Comparison of ENCODE assay signal across 25 cellular contexts in genomic region chr10:2944788-2945187, GRCh38.
A peak's percentile ranks its signal among the peaks of the same experiment; 100 is the strongest.
DNase-seq lines count a peak whose midpoint lies in the region; ATAC-seq, FAIRE-seq and TF ChIP-seq lines count a peak whose summit lies in the region.
"Had no signal": no experiment of that assay in that cellular context is flagged by ENCODE, and none has a peak within 500 bp of the region (broad histone marks: within the 10 kb centered on the region; RNA-seq: fewer than 3 reads in every experiment).

No MANE protein-coding gene starts in this region.

- H3K9ac ChIP-seq in mammary epithelial cell (ENCODE audit: insufficient read depth, low read length) (no peak overlapping the region), neuronal stem cell (ENCODE audit: low read depth, low read length, poor library complexity) (no peak overlapping the region)
- H3K9ac ChIP-seq: BLaER1, GM23248 had no signal

- no peak overlapping the region for H4K8ac ChIP-seq in neuronal stem cell (ENCODE audit: low read depth, low read length)

- H2BK5ac ChIP-seq in neuronal stem cell (ENCODE audit: low read length) = no peak overlapping the region

- no peak overlapping the region for H2AK5ac ChIP-seq in neuronal stem cell (ENCODE audit: low read depth, low read length)

- no peak overlapping the region for H3K18ac ChIP-seq in neuronal stem cell (ENCODE audit: low read length)

- no peak for FAIRE-seq in pancreas (lab: Jason Lieb, UNC)
- FAIRE-seq: A549, G401.6, GM12891, GM19239, H54, HTR-8/SVneo had no signal

- DNase-seq in mammary epithelial cell = peak; percentile 34
- DNase-seq in breast epithelium (ENCODE audit: low spot score in 2 of 2) = no peak
- no peak for DNase-seq in neuronal stem cell (ENCODE audit: low spot score)
- no peak for DNase-seq in pancreas
- no peak for DNase-seq in DMS79 treated with DMSO at 0.1 percent for 48 hours (lab: John Stamatoyannopoulos, UW)
- DNase-seq in SIG-M5 treated with dmso at 0.1 percent for 504 hours (lab: John Stamatoyannopoulos, UW; ENCODE audit: unreplicated experiment) = no peak
- DNase-seq: AML-193; CD8-positive, alpha-beta T cell; DMS 273 treated with DMSO at 0.1 percent for 48 hours; DMS53; GM23248; HCEC 1CT; HFFc6; IMR-90 had no signal

- no peak overlapping the region for H4K91ac ChIP-seq in neuronal stem cell (ENCODE audit: low read depth, low read length, poor library complexity)

- H3K4me1 Mint-ChIP-seq in dendritic cell treated with granulocyte-macrophage colony-stimulating factor and Interleukin-4, amounts not matched to agents 40 ng/mL and 50 ng/mL, for 4 days (ENCODE audit: low read depth) = peaks cover 41% of the 10 kb centered on the region
- H3K4me1 Mint-ChIP-seq: CD14-positive monocyte had no signal

- H3K4me2 ChIP-seq in mammary epithelial cell (ENCODE audit: insufficient read depth, low read depth, low read length) (no peak overlapping the region), neuronal stem cell (ENCODE audit: insufficient read depth, low read length, poor library complexity, severe bottlenecking) (no peak overlapping the region)
- H3K4me2 ChIP-seq: A549, BLaER1 had no signal

- no peak for TF ChIP-seq CTCF in mammary epithelial cell (conservative IDR thresholded peaks at IDR 0.05 in 1 of 2, IDR thresholded peaks at IDR 0.05 in 1 of 2; ENCODE audit: extremely low read depth in 1 of 2, insufficient read depth in 1 of 2, low read depth in 1 of 2, low read length in 2 of 2)
- TF ChIP-seq CTCF in breast epithelium (IDR thresholded peaks at IDR 0.05) = no peak
- no peak for TF ChIP-seq CTCF in pancreas (IDR thresholded peaks at IDR 0.05)

- no peaks in the 10 kb centered on the region for H3K79me2 ChIP-seq in mammary epithelial cell (ENCODE audit: insufficient read depth, low read length)

- no peaks in the 10 kb centered on the region for H3K9me3 Mint-ChIP-seq in dendritic cell treated with granulocyte-macrophage colony-stimulating factor and Interleukin-4, amounts not matched to agents 40 ng/mL and 50 ng/mL, for 4 days
- H3K9me3 Mint-ChIP-seq: CD8-positive, alpha-beta T cell; HFFc6 had no signal

- no peak overlapping the region for H3K23ac ChIP-seq in neuronal stem cell (ENCODE audit: low read depth, low read length, poor library complexity)

- H2BK120ac ChIP-seq in neuronal stem cell (ENCODE audit: low read depth, low read length) = no peak overlapping the region

- H3K9me3 ChIP-seq in mammary epithelial cell (replicated peaks; ENCODE audit: insufficient read depth, low read length) = no peaks in the 10 kb centered on the region
- H3K9me3 ChIP-seq in breast epithelium = no peaks in the 10 kb centered on the region
- no peaks in the 10 kb centered on the region for H3K9me3 ChIP-seq in neuronal stem cell (replicated peaks in 1 of 2; ENCODE audit: control insufficient read depth in 2 of 2, insufficient read depth in 1 of 2, low read depth in 1 of 2, low read length in 2 of 2)
- no peaks in the 10 kb centered on the region for H3K9me3 ChIP-seq in pancreas
- H3K9me3 ChIP-seq: A549, BLaER1 had no signal

- no peaks in the 10 kb centered on the region for H3K79me1 ChIP-seq in neuronal stem cell (ENCODE audit: low read depth, low read length)

- no peaks in the 10 kb centered on the region for H3K36me3 Mint-ChIP-seq in dendritic cell treated with granulocyte-macrophage colony-stimulating factor and Interleukin-4, amounts not matched to agents 40 ng/mL and 50 ng/mL, for 4 days (ENCODE audit: low read depth)
- H3K36me3 Mint-ChIP-seq: CD14-positive monocyte; CD8-positive, alpha-beta T cell had no signal

- in situ Hi-C loops in mammary epithelial cell (cut with MboI; ENCODE audit: low sequenced_read_pairs in 2 of 2) = loop anchor here in 1 of 2 donors (25.0 kb wide), 1 partner anchor 93 kb away; no protein-coding TSS in a partner anchor

- no peaks in the 10 kb centered on the region for H3K27me3 ChIP-seq in mammary epithelial cell (ENCODE audit: insufficient read depth, low read length)
- peaks cover 0 to 18% of the 10 kb centered on the region in 2 donors for H3K27me3 ChIP-seq in breast epithelium
- H3K27me3 ChIP-seq in neuronal stem cell (ENCODE audit: control insufficient read depth in 3 of 3, insufficient read depth in 3 of 3, low read depth in 1 of 3, low read length in 3 of 3) = no peaks in the 10 kb centered on the region
- H3K27me3 ChIP-seq in pancreas = peaks cover 0 to 4% (median 0%) of the 10 kb centered on the region in 4 donors
- H3K27me3 ChIP-seq: BLaER1 had no signal

- no peak for TF ChIP-seq POLR2A in breast epithelium (IDR thresholded peaks at IDR 0.05)

- H3K36me3 ChIP-seq in mammary epithelial cell (ENCODE audit: insufficient read depth, low read length) = no peaks in the 10 kb centered on the region
- H3K36me3 ChIP-seq in breast epithelium = no peaks in the 10 kb centered on the region
- H3K36me3 ChIP-seq in neuronal stem cell (replicated peaks in 1 of 2; ENCODE audit: control insufficient read depth in 2 of 2, insufficient read depth in 2 of 2, low read length in 2 of 2) = no peaks in the 10 kb centered on the region
- no peaks in the 10 kb centered on the region for H3K36me3 ChIP-seq in pancreas
- H3K36me3 ChIP-seq: BLaER1 had no signal

- H3K4me3 ChIP-seq in mammary epithelial cell (replicated peaks in 1 of 3; ENCODE audit: insufficient read depth in 1 of 3, low read depth in 2 of 3, low read length in 3 of 3) = no peak overlapping the region
- H3K4me3 ChIP-seq in breast epithelium = no peak overlapping the region
- no peak overlapping the region for H3K4me3 ChIP-seq in neuronal stem cell (ENCODE audit: low read length in 2 of 2)
- H3K4me3 ChIP-seq in pancreas = no peak overlapping the region
- H3K4me3 ChIP-seq: A549, BLaER1, GM23248 had no signal

- peaks cover 25% of the 10 kb centered on the region for H3K27me3 Mint-ChIP-seq in dendritic cell treated with granulocyte-macrophage colony-stimulating factor and Interleukin-4, amounts not matched to agents 40 ng/mL and 50 ng/mL, for 4 days

- CTCF ChIA-PET in mammary epithelial cell (lab: Charles Lee; ENCODE audit: low non-redundant PET) = no interaction called here

- H3K27ac ChIP-seq in mammary epithelial cell (ENCODE audit: insufficient read depth, low read depth, low read length) (no peak overlapping the region), breast epithelium (no peak overlapping the region), neuronal stem cell (replicated peaks; ENCODE audit: low read length) (no peak overlapping the region), pancreas (no peak overlapping the region)
- H3K27ac ChIP-seq: 22Rv1, A549, BLaER1, GM23248 had no signal

- ATAC-seq in pancreas (no peak), GM19328 (IDR thresholded peaks at IDR 0.05; ENCODE audit: unreplicated experiment) (no peak)
- ATAC-seq: A549; CD8-positive, alpha-beta T cell had no signal

- no peak overlapping the region for H2BK15ac ChIP-seq in neuronal stem cell (ENCODE audit: low read length)

- no TSS peak for BruUV-seq in mammary epithelial cell (replicated peaks; lab: Mats Ljungman, UMichigan)

- H3K4me1 ChIP-seq in mammary epithelial cell (ENCODE audit: insufficient read depth, low read length) = no peaks in the 10 kb centered on the region
- H3K4me1 ChIP-seq in breast epithelium = no peaks in the 10 kb centered on the region
- peaks cover 0 to 1% of the 10 kb centered on the region in 2 donors for H3K4me1 ChIP-seq in neuronal stem cell (ENCODE audit: control insufficient read depth in 2 of 2, insufficient read depth in 1 of 2, low read depth in 1 of 2, low read length in 2 of 2)
- no peaks in the 10 kb centered on the region for H3K4me1 ChIP-seq in pancreas

- 62% methylated on average over 3 of the region's 5 CpGs for WGBS in mammary epithelial cell (ENCODE audit: low coverage, missing lambda C conversion rate)
- no CpG with 5 or more reads among the region's 5 CpGs for WGBS in neuronal stem cell (ENCODE audit: extremely low coverage in 2 of 2, insufficient read length in 2 of 2, insufficient replicate concordance in 1 of 2), 2 donors
- 79 to 88% methylated on average over 5 of the region's 5 CpGs for WGBS in pancreas, 2 donors

- H3K4me3 Mint-ChIP-seq in dendritic cell treated with granulocyte-macrophage colony-stimulating factor and Interleukin-4, amounts not matched to agents 40 ng/mL and 50 ng/mL, for 4 days = no peak overlapping the region
- H3K4me3 Mint-ChIP-seq: CD14-positive monocyte; CD8-positive, alpha-beta T cell; HFFc6 had no signal

- intact Hi-C loops in mammary epithelial cell (cut with micrococcal nuclease) = no loop called here
- intact Hi-C loops in breast epithelium (cut with DNase I; ENCODE audit: low total_unique reads) = no loop called here
- intact Hi-C loops in dendritic cell treated with granulocyte-macrophage colony-stimulating factor and Interleukin-4, amounts not matched to agents 40 ng/mL and 50 ng/mL, for 4 days (cut with micrococcal nuclease) = no loop called here
- intact Hi-C loops in pancreas (cut with DNase I) = no loop called here

- H3K4ac ChIP-seq in neuronal stem cell (ENCODE audit: low read length) = no peak overlapping the region

- peak overlapping the region; percentile 65 for H3K27ac Mint-ChIP-seq in dendritic cell treated with granulocyte-macrophage colony-stimulating factor and Interleukin-4, amounts not matched to agents 40 ng/mL and 50 ng/mL, for 4 days
- H3K27ac Mint-ChIP-seq: CD14-positive monocyte; CD8-positive, alpha-beta T cell; HFFc6 had no signal

- H2AFZ ChIP-seq in mammary epithelial cell (ENCODE audit: low read depth, low read length) (no peak overlapping the region), neuronal stem cell (ENCODE audit: low read length) (no peak overlapping the region)
- H2AFZ ChIP-seq: GM23248 had no signal

- peak overlapping the region; percentile 39 for H3K14ac ChIP-seq in neuronal stem cell (ENCODE audit: low read length)

- H2BK12ac ChIP-seq in neuronal stem cell (ENCODE audit: low read length) = no peak overlapping the region

- dilution Hi-C loops in mammary epithelial cell (cut with HindIII; ENCODE audit: low sequenced_read_pairs) = no loop called here

- no peaks in the 10 kb centered on the region for H4K20me1 ChIP-seq in mammary epithelial cell (ENCODE audit: insufficient read depth, low read length)
- H4K20me1 ChIP-seq: BLaER1 had no signal
